In the genomic region with DNA sequence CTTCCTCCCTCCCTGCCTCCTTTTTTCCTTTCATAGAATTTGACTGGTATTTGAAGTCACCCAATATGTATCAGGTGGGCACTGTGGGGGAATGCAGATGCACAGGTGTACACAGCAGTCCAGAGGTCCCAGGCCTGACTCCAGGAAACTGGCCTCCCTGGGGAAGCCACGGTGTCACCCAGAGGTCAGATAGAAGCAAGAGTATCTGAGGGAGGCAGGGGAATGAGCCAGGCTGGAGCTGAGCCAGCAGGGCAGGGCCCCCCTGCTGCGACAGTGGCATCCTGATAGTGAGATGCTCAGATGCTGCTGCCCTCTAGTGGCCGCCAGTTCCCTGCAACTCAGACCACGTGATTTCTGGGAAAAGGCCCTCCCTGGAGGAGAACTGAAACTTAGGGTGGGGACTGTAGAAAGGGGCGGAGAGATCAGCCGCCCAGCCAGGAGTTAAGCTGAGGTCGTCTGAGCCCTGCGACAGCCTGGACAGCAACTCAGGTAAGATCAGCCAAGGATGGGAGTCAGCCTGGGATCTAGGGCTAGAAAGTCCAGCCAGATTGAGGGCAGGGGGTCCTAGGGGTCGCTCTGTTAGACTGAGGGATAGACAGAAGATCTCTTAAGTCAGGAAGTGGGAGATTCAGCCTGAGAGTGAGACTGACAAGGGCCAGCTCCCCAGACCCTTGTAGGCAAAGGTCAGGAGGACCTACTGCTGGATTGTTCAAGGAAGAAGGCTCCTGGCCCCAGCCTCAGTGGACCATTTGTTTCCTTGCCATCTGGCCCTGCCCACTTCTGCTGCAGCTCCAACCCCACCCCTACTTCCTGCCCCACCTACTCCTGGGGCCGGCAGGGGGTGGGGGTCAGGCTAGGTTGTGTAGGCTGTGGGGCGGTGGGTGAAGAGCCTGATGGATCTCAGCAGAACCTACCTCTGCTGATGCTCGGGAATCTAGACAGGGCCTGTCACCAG, we compare ENCODE assay signal across 8 cellular contexts. TPM values are rescaled to one million over a fixed set of nuclear protein-coding genes. Genes with fewer than 3 reads are reported as not detected.
DNase-seq lines count a peak whose midpoint lies in the region; TF ChIP-seq lines count a peak whose summit lies in the region.

A gene with protein sequence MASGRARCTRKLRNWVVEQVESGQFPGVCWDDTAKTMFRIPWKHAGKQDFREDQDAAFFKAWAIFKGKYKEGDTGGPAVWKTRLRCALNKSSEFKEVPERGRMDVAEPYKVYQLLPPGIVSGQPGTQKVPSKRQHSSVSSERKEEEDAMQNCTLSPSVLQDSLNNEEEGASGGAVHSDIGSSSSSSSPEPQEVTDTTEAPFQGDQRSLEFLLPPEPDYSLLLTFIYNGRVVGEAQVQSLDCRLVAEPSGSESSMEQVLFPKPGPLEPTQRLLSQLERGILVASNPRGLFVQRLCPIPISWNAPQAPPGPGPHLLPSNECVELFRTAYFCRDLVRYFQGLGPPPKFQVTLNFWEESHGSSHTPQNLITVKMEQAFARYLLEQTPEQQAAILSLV (plus strand): TSS at position 416 of the 955 bp plus-strand sequence. CDS start 880 bp downstream, outside the sequence.

- H3K9me3 ChIP-seq in Caco-2, result no peaks in the 10 kb centered on the region
- no peaks in the 10 kb centered on the region for H3K9me3 ChIP-seq in effector memory CD4-positive, alpha-beta T cell (ENCODE audit: control insufficient read depth, low read length)

- BruUV-seq in Caco-2 (replicated peaks; lab: Mats Ljungman, UMichigan), result TSS peak; percentile 62

- CTCF ChIA-PET in Caco-2 (lab: Charles Lee), result interaction anchor here (0.6 to 2.3 kb wide), 20 partner anchors 11 to 1183 kb away, joined by 3 to 47 read pairs (median 4); a partner anchor contains a TSS

- peaks cover 6% of the 10 kb centered on the region for H3K4me1 Mint-ChIP-seq in Caco-2 (ENCODE audit: low read depth, unreplicated experiment)

- intact Hi-C loops in Caco-2 (cut with micrococcal nuclease; ENCODE audit: unreplicated experiment), result loop anchor here (1.0 kb wide), 7 partner anchors 14 to 147 kb away; a partner anchor contains a TSS

- H3K4me3 ChIP-seq in Caco-2 (ENCODE audit: low read depth, low read length), result peak within 1 kb of the TSS; percentile 29
- H3K4me3 ChIP-seq in effector memory CD4-positive, alpha-beta T cell (ENCODE audit: insufficient read depth, low read depth, low read length, poor library complexity, severe bottlenecking), result peak within 1 kb of the TSS; percentile 88

- peak within 1 kb of the TSS; percentile 77 for H3K4me3 Mint-ChIP-seq in Caco-2 (ENCODE audit: unreplicated experiment)

- TF ChIP-seq CTCF in Caco-2 (IDR thresholded peaks at IDR 0.05; ENCODE audit: insufficient read depth in 1 of 2, low read depth in 1 of 2, low read length in 1 of 2, severe bottlenecking in 1 of 2, unreplicated experiment in 1 of 2), result peak; percentile 88
- TF ChIP-seq CTCF in GM20000 (IDR thresholded peaks at IDR 0.05; ENCODE audit: extremely low read depth, missing control alignments), result peak; percentile 91

- POLR2A ChIA-PET in Caco-2 (lab: Charles Lee), result interaction anchor here (0.6 to 2.5 kb wide), 8 partner anchors 10 to 107 kb away, joined by 3 to 16 read pairs (median 6); a partner anchor contains a TSS

- peak; percentile 95 to 96 for DNase-seq in Caco-2
- peak; percentile 92 for DNase-seq in GM20000 (ENCODE audit: low spot score)
- peak; percentile 93 for DNase-seq in HT-29 (ENCODE audit: low spot score)
- peak; percentile 88 for DNase-seq in NK-92 treated with Interleukin-12 subunit alpha and Interleukin-12 subunit beta, amount 100 ng/mL, for 24 hours (lab: John Stamatoyannopoulos, UW)
- DNase-seq in activated CD8-positive, alpha-beta memory T cell treated with anti-CD3 and anti-CD28 coated beads for 24 hours, result peak; percentile 100
- peak; percentile 94 to 95 (median 95) for DNase-seq in effector memory CD4-positive, alpha-beta T cell
- peak; percentile 98 for DNase-seq in medulla oblongata (ENCODE audit: extremely low spot score)
- DNase-seq in stimulated activated CD8-positive, alpha-beta memory T cell treated with anti-CD3 and anti-CD28 coated beads, Interleukin-12 subunit alpha, Interleukin-12 subunit beta, amount 100 ng/mL, for 1 hour (ENCODE audit: low read depth), result peak; percentile 98

- peaks cover 45% of the 10 kb centered on the region for H3K36me3 Mint-ChIP-seq in Caco-2 (ENCODE audit: insufficient read depth, unreplicated experiment)

- H3K27ac Mint-ChIP-seq in Caco-2 (ENCODE audit: unreplicated experiment), result peak within 1 kb of the TSS; percentile 82

- H3K4me1 ChIP-seq in Caco-2, result peaks cover 12% of the 10 kb centered on the region
- peaks cover 24% of the 10 kb centered on the region for H3K4me1 ChIP-seq in effector memory CD4-positive, alpha-beta T cell (ENCODE audit: control insufficient read depth, insufficient read depth, low read length, poor library complexity, severe bottlenecking)

- peaks cover 2% of the 10 kb centered on the region for H3K36me3 ChIP-seq in Caco-2 (ENCODE audit: control insufficient read depth, insufficient read depth, low read length)
- H3K36me3 ChIP-seq in effector memory CD4-positive, alpha-beta T cell (ENCODE audit: control insufficient read depth, insufficient read depth, low read length), result peaks cover 67% of the 10 kb centered on the region

- H3K9me3 Mint-ChIP-seq in Caco-2 (ENCODE audit: unreplicated experiment), result no peaks in the 10 kb centered on the region

- no peaks in the 10 kb centered on the region for H3K27me3 Mint-ChIP-seq in Caco-2 (ENCODE audit: insufficient read depth, unreplicated experiment)

- peak within 1 kb of the TSS; percentile 97 for H3K27ac ChIP-seq in effector memory CD4-positive, alpha-beta T cell (ENCODE audit: insufficient read depth, low read length, poor library complexity, severe bottlenecking)

- no peaks in the 10 kb centered on the region for H3K27me3 ChIP-seq in Caco-2 (replicated peaks; ENCODE audit: control insufficient read depth, insufficient read depth, low read length)
- no peaks in the 10 kb centered on the region for H3K27me3 ChIP-seq in effector memory CD4-positive, alpha-beta T cell (replicated peaks; ENCODE audit: control insufficient read depth, insufficient read depth, low read length, poor library complexity, severe bottlenecking)

RNA-seq across cellular contexts. Expression of the gene that starts here (rescaled TPM):
- 54.1 and 55.4 TPM in 2 replicates for total RNA-seq in Caco-2 (2022)
- 49.6 and 69.8 TPM in 2 replicates for total RNA-seq in HT-29 (2014; rRNA removed; shearing (Covaris generic))

Comparison
In these comparisons a context has a peak if more than half of its experiments do, and no peak if none do; other contexts are left out.
1. Peak in every context shown above with its lines: DNase-seq, H3K4me3 ChIP-seq and H3K27ac ChIP-seq.